In the genomic region with DNA sequence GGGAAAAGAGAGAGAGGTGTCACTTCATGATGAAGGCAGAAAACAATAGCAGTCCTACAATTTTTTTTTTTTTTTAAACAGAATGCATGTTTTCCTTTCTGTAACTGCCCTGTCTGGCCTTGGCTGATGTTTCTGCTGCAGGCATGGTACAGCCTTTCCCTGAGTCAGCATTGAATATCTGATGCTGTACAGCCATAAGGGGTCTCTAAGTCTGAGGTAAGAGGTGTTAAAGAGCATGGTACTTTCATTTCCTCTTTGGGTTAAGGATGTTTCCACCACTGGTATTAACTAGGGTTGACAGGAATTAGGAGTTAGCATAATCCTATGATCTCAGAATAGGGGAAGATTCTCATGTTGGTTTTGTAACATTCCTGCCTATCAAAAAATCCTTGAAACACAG, we compare ENCODE assay signal across 14 cellular contexts.
DNase-seq lines count a peak whose midpoint lies in the region; ATAC-seq and TF ChIP-seq lines count a peak whose summit lies in the region.
"Had no signal": no experiment of that assay in that cellular context is flagged by ENCODE, and none has a peak within 500 bp of the region (broad histone marks: within the 10 kb centered on the region; RNA-seq: fewer than 3 reads in every experiment).

No MANE protein-coding gene starts in this region.

- H3K27me3 Mint-ChIP-seq in natural killer cell treated with Interleukin-12 subunit alpha and Interleukin-12 subunit beta and Interleukin-15 and Interleukin-18, amount 100 ng/mL, for 72 hours = no peaks in the 10 kb centered on the region
- H3K27me3 Mint-ChIP-seq in activated naive CD4-positive, alpha-beta T cell treated with anti-CD3 and anti-CD28 coated beads, Interleukin-2, amount 10 ng/mL, durations not matched to agents 7 days and 5 days = no peaks in the 10 kb centered on the region
- no peaks in the 10 kb centered on the region for H3K27me3 Mint-ChIP-seq in activated T-helper 17 cell treated with anti-CD3 and anti-CD28 coated beads, Interleukin-2, amount 50 U/mL, for 72 hours
- H3K27me3 Mint-ChIP-seq: CD4-positive, alpha-beta T cell had no signal

- peak overlapping the region in 1 of 2 donors; percentile 79 for H3K27ac Mint-ChIP-seq in natural killer cell treated with Interleukin-12 subunit alpha and Interleukin-12 subunit beta and Interleukin-15 and Interleukin-18, amount 100 ng/mL, for 72 hours
- H3K27ac Mint-ChIP-seq in activated naive CD4-positive, alpha-beta T cell treated with anti-CD3 and anti-CD28 coated beads, Interleukin-2, amount 10 ng/mL, durations not matched to agents 7 days and 5 days = no peak overlapping the region
- no peak overlapping the region for H3K27ac Mint-ChIP-seq in activated T-helper 17 cell treated with anti-CD3 and anti-CD28 coated beads, Interleukin-2, amount 50 U/mL, for 72 hours
- H3K27ac Mint-ChIP-seq: CD4-positive, alpha-beta T cell had no signal

- H3K9me3 Mint-ChIP-seq in natural killer cell treated with Interleukin-12 subunit alpha and Interleukin-12 subunit beta and Interleukin-15 and Interleukin-18, amount 100 ng/mL, for 72 hours = no peaks in the 10 kb centered on the region
- H3K9me3 Mint-ChIP-seq in activated naive CD4-positive, alpha-beta T cell treated with anti-CD3 and anti-CD28 coated beads, Interleukin-2, amount 10 ng/mL, durations not matched to agents 7 days and 5 days = no peaks in the 10 kb centered on the region
- no peaks in the 10 kb centered on the region for H3K9me3 Mint-ChIP-seq in activated T-helper 17 cell treated with anti-CD3 and anti-CD28 coated beads, Interleukin-2, amount 50 U/mL, for 72 hours
- H3K9me3 Mint-ChIP-seq: CD4-positive, alpha-beta T cell had no signal

- peak overlapping the region; percentile 8 for H3K4me3 Mint-ChIP-seq in natural killer cell treated with Interleukin-12 subunit alpha and Interleukin-12 subunit beta and Interleukin-15 and Interleukin-18, amount 100 ng/mL, for 72 hours
- no peak overlapping the region for H3K4me3 Mint-ChIP-seq in activated naive CD4-positive, alpha-beta T cell treated with anti-CD3 and anti-CD28 coated beads, Interleukin-2, amount 10 ng/mL, durations not matched to agents 7 days and 5 days
- no peak overlapping the region for H3K4me3 Mint-ChIP-seq in activated T-helper 17 cell treated with anti-CD3 and anti-CD28 coated beads, Interleukin-2, amount 50 U/mL, for 72 hours
- H3K4me3 Mint-ChIP-seq: CD4-positive, alpha-beta T cell had no signal

- H3K36me3 ChIP-seq in A673 (ENCODE audit: insufficient read depth, low read length, poor library complexity, severe bottlenecking) = no peaks in the 10 kb centered on the region

- ATAC-seq in GM18870 (IDR thresholded peaks at IDR 0.05; ENCODE audit: unreplicated experiment) (peak; percentile 83), GM21717 (IDR thresholded peaks at IDR 0.05; ENCODE audit: unreplicated experiment) (peak; percentile 79), HG03469 (IDR thresholded peaks at IDR 0.05; ENCODE audit: unreplicated experiment) (peak; percentile 59)
- ATAC-seq in natural killer cell treated with Interleukin-12 subunit alpha and Interleukin-12 subunit beta and Interleukin-15 and Interleukin-18, amount 100 ng/mL, for 72 hours = peak; percentile 70 to 74
- no peak for ATAC-seq in activated T-helper 17 cell treated with anti-CD3 and anti-CD28 coated beads, Interleukin-2, amount 50 U/mL, for 72 hours (replicated peaks)
- ATAC-seq: esophagus mucosa had no signal

- no peaks in the 10 kb centered on the region for H3K9me3 ChIP-seq in A673 (ENCODE audit: low read depth, low read length, poor library complexity, severe bottlenecking)

- POLR2A ChIA-PET in A673 (lab: Charles Lee; ENCODE audit: low non-redundant PET) = no interaction called here

- CTCF ChIA-PET in activated naive CD4-positive, alpha-beta T cell treated with anti-CD3 and anti-CD28 coated beads, Interleukin-2, amount 10 ng/mL, durations not matched to agents 7 days and 5 days (lab: Charles Lee) = no interaction called here
- CTCF ChIA-PET in A673 (lab: Charles Lee) = no interaction called here

- no peaks in the 10 kb centered on the region for H3K27me3 ChIP-seq in A673 (replicated peaks; ENCODE audit: insufficient read depth, low read depth, low read length, poor library complexity)

- H3K4me1 ChIP-seq in A673 (ENCODE audit: insufficient read depth, low read length, poor library complexity, severe bottlenecking) = no peaks in the 10 kb centered on the region

- H3K36me3 Mint-ChIP-seq in natural killer cell treated with Interleukin-12 subunit alpha and Interleukin-12 subunit beta and Interleukin-15 and Interleukin-18, amount 100 ng/mL, for 72 hours = no peaks in the 10 kb centered on the region
- peaks cover 2% of the 10 kb centered on the region for H3K36me3 Mint-ChIP-seq in activated naive CD4-positive, alpha-beta T cell treated with anti-CD3 and anti-CD28 coated beads, Interleukin-2, amount 10 ng/mL, durations not matched to agents 7 days and 5 days
- peaks cover 6% of the 10 kb centered on the region for H3K36me3 Mint-ChIP-seq in activated T-helper 17 cell treated with anti-CD3 and anti-CD28 coated beads, Interleukin-2, amount 50 U/mL, for 72 hours (ENCODE audit: low read depth)

- intact Hi-C loops in A673 (cut with micrococcal nuclease; ENCODE audit: unreplicated experiment) = no loop called here

- TF ChIP-seq CTCF in A673 (conservative IDR thresholded peaks at IDR 0.05; ENCODE audit: low read depth, low read length) = no peak

- BruUV-seq in A673 (replicated peaks; lab: Mats Ljungman, UMichigan) = no TSS peak

- H3K4me3 ChIP-seq in A673 (ENCODE audit: low read depth, low read length, poor library complexity, severe bottlenecking) = no peak overlapping the region

- no peak for DNase-seq in natural killer cell treated with Interleukin-12 subunit alpha and Interleukin-12 subunit beta and Interleukin-15 and Interleukin-18, amount 100 ng/mL, for 72 hours (ENCODE audit: low spot score)
- no peak for DNase-seq in activated naive CD4-positive, alpha-beta T cell treated with anti-CD3 and anti-CD28 coated beads, Interleukin-2, amount 10 ng/mL, durations not matched to agents 7 days and 5 days
- DNase-seq in NCI-H1092 treated with DMSO at 0.1 percent for 48 hours (lab: John Stamatoyannopoulos, UW) (no peak), A673 (ENCODE audit: low spot score) (no peak)
- DNase-seq: activated effector memory CD4-positive, alpha-beta T cell treated with Interleukin-2 at 50 U/mL for 16 hours; CD4-positive, alpha-beta T cell; NCI-H748 treated with DMSO at 0.1 percent for 48 hours; stimulated activated CD4-positive, alpha-beta T cell treated with anti-CD3 and anti-CD28 coated beads, Interleukin-4, amount 100 ng/mL, for 4 hours; substantia nigra had no signal

- H3K4me1 Mint-ChIP-seq in natural killer cell treated with Interleukin-12 subunit alpha and Interleukin-12 subunit beta and Interleukin-15 and Interleukin-18, amount 100 ng/mL, for 72 hours (ENCODE audit: low read depth in 2 of 2) = peaks cover 20 to 25% of the 10 kb centered on the region in 2 donors
- peaks cover 2% of the 10 kb centered on the region for H3K4me1 Mint-ChIP-seq in activated naive CD4-positive, alpha-beta T cell treated with anti-CD3 and anti-CD28 coated beads, Interleukin-2, amount 10 ng/mL, durations not matched to agents 7 days and 5 days
- H3K4me1 Mint-ChIP-seq in activated T-helper 17 cell treated with anti-CD3 and anti-CD28 coated beads, Interleukin-2, amount 50 U/mL, for 72 hours = no peaks in the 10 kb centered on the region

- H3K27ac ChIP-seq in A673 (ENCODE audit: low read depth, low read length, poor library complexity, severe bottlenecking) = no peak overlapping the region
